8 cellular contexts compared by ENCODE assay signal in genomic region chr22:45638834-45639746, GRCh38. TPM values are rescaled to one million over a fixed set of nuclear protein-coding genes. Genes with fewer than 3 reads are reported as not detected.
DNase-seq lines count a peak whose midpoint lies in the region; ATAC-seq and TF ChIP-seq lines count a peak whose summit lies in the region.

No MANE protein-coding gene starts in this region.

- DNase-seq in AML-193 (lab: John Stamatoyannopoulos, UW): peak; percentile 24 to 63
- DNase-seq in KG1 (lab: John Stamatoyannopoulos, UW): peak; percentile 7
- peak; percentile 70 for DNase-seq in adipocyte (ENCODE audit: low read depth)
- peak; percentile 84 for DNase-seq in kidney tubule cell (ENCODE audit: low spot score)
- no peak for DNase-seq in BE2C
- DNase-seq in activated T-cell treated with anti-CD3 and anti-CD28 coated beads, Interleukin-2, amount 50 U/mL, for 4 hours: no peak

- H3K9me3 Mint-ChIP-seq in activated T-cell treated with anti-CD3 and anti-CD28 coated beads, Interleukin-2, amount 50 U/mL, for 4 hours: no peaks in the 10 kb centered on the region

- TF ChIP-seq CTCF in BE2C (IDR thresholded peaks at IDR 0.05; ENCODE audit: low read depth, low read length): no peak

- ATAC-seq in HG03378 (IDR thresholded peaks at IDR 0.05; ENCODE audit: unreplicated experiment) (no peak), GM21576 (IDR thresholded peaks at IDR 0.05; ENCODE audit: unreplicated experiment) (no peak)
- no peak for ATAC-seq in activated T-cell treated with anti-CD3 and anti-CD28 coated beads, Interleukin-2, amount 50 U/mL, for 4 hours

- no peaks in the 10 kb centered on the region for H3K36me3 Mint-ChIP-seq in activated T-cell treated with anti-CD3 and anti-CD28 coated beads, Interleukin-2, amount 50 U/mL, for 4 hours (ENCODE audit: insufficient read depth)

- peak overlapping the region; percentile 3 for H3K4me3 ChIP-seq in adipocyte (ENCODE audit: low read length)
- H3K4me3 ChIP-seq in BE2C (ENCODE audit: low read depth, low read length): no peak overlapping the region

- H3K9ac ChIP-seq in adipocyte (ENCODE audit: low read length): no peak overlapping the region

- H3K4me1 Mint-ChIP-seq in activated T-cell treated with anti-CD3 and anti-CD28 coated beads, Interleukin-2, amount 50 U/mL, for 4 hours (ENCODE audit: low read depth): peaks cover 3% of the 10 kb centered on the region

- H3K27me3 ChIP-seq in adipocyte (replicated peaks; ENCODE audit: control insufficient read depth, insufficient read depth, low read length) (peaks cover 50% of the 10 kb centered on the region), BE2C (no peaks in the 10 kb centered on the region)

- H3K9me3 ChIP-seq in adipocyte (ENCODE audit: control insufficient read depth, low read length): no peaks in the 10 kb centered on the region
- H3K9me3 ChIP-seq in BE2C: no peaks in the 10 kb centered on the region

- H3K4me3 Mint-ChIP-seq in activated T-cell treated with anti-CD3 and anti-CD28 coated beads, Interleukin-2, amount 50 U/mL, for 4 hours: no peak overlapping the region

- H3K36me3 ChIP-seq in adipocyte (ENCODE audit: control insufficient read depth, insufficient read depth, low read length, severe bottlenecking) (no peaks in the 10 kb centered on the region), BE2C (no peaks in the 10 kb centered on the region)

- peaks cover 12% of the 10 kb centered on the region for H3K4me1 ChIP-seq in adipocyte (ENCODE audit: control insufficient read depth, insufficient read depth, low read length)
- peaks cover 3% of the 10 kb centered on the region; the same call in 1 of the 2 replicates for H3K4me1 ChIP-seq in BE2C

- H3K27me3 Mint-ChIP-seq in activated T-cell treated with anti-CD3 and anti-CD28 coated beads, Interleukin-2, amount 50 U/mL, for 4 hours (ENCODE audit: low read depth): peaks cover 38% of the 10 kb centered on the region

RNA-seq across cellular contexts. Expression of gene ATXN10, which starts 32.5 kb away (rescaled TPM):
- polyA plus RNA-seq in BE2C (2012; ENCODE audit: insufficient read depth, insufficient read length, low read depth): 126 TPM
- total RNA-seq in activated T-cell treated with anti-CD3 and anti-CD28 coated beads, Interleukin-2, amount 50 U/mL, for 4 hours: 10 to 100 TPM; 88.1 to 97.9 (median 90.5) TPM

Comparison
In these comparisons a context has a peak if more than half of its experiments do, and no peak if none do; other contexts are left out.
1. DNase-seq: peak in AML-193 (2 of 2), KG1 (single experiment), adipocyte (single experiment) and kidney tubule cell (single experiment); none in BE2C (single experiment) and activated T-cell treated with anti-CD3 and anti-CD28 coated beads, Interleukin-2, amount 50 U/mL, for 4 hours (single experiment).